In genomic region chr5:68299105-68299504, GRCh38 we compare ENCODE assay signal across 17 cellular contexts.
DNase-seq lines count a peak whose midpoint lies in the region; ATAC-seq and TF ChIP-seq lines count a peak whose summit lies in the region.
"Had no signal": no experiment of that assay in that cellular context is flagged by ENCODE, and none has a peak within 500 bp of the region (broad histone marks: within the 10 kb centered on the region; RNA-seq: fewer than 3 reads in every experiment).

No MANE protein-coding gene starts in this region.

- H3K27ac Mint-ChIP-seq in MCF 10A (ENCODE audit: low read depth, unreplicated experiment) = peak overlapping the region; percentile 5
- H3K27ac Mint-ChIP-seq in central memory CD8-positive, alpha-beta T cell (ENCODE audit: low read depth) = peak overlapping the region; percentile 55
- peak overlapping the region; percentile 13 to 74 (median 52) for H3K27ac Mint-ChIP-seq in nephron

- BruUV-seq in MCF 10A (replicated peaks; lab: Mats Ljungman, UMichigan) = no TSS peak

- H3K4me1 Mint-ChIP-seq in MCF 10A (ENCODE audit: insufficient read depth, unreplicated experiment) = peaks cover 27% of the 10 kb centered on the region
- peaks cover 56% of the 10 kb centered on the region for H3K4me1 Mint-ChIP-seq in central memory CD8-positive, alpha-beta T cell
- H3K4me1 Mint-ChIP-seq in nephron = peaks cover 48% of the 10 kb centered on the region

- no peak for ATAC-seq in central memory CD8-positive, alpha-beta T cell (replicated peaks; ENCODE audit: extremely low read depth, poor library complexity, severe bottlenecking)
- ATAC-seq in GM21515 (IDR thresholded peaks at IDR 0.05; ENCODE audit: unreplicated experiment) = no peak
- ATAC-seq: A549 had no signal

- POLR2A ChIA-PET in MCF 10A (lab: Yijun Ruan, JAX) = interaction anchor here (0.6 to 4.1 kb wide), 6 partner anchors 10 to 1053 kb away, joined by 3 to 16 read pairs (median 6); no protein-coding TSS in a partner anchor

- peaks cover 0 to 5% of the 10 kb centered on the region in 2 donors for H3K4me1 ChIP-seq in breast epithelium
- H3K4me1 ChIP-seq: A549 had no signal

- no peaks in the 10 kb centered on the region for H3K27me3 ChIP-seq in breast epithelium

- H3K36me3 Mint-ChIP-seq in MCF 10A (ENCODE audit: insufficient read depth, unreplicated experiment) (peaks cover 100% of the 10 kb centered on the region), nephron (ENCODE audit: low read depth) (peaks cover 77% of the 10 kb centered on the region)
- H3K36me3 Mint-ChIP-seq in central memory CD8-positive, alpha-beta T cell (ENCODE audit: insufficient read depth) = peaks cover 67% of the 10 kb centered on the region

- H3K27ac ChIP-seq in breast epithelium = peak overlapping the region in 1 of 2 donors; percentile 36
- H3K27ac ChIP-seq: A549, C4-2B had no signal

- intact Hi-C loops in MCF 10A (cut with micrococcal nuclease) = no loop called here
- intact Hi-C loops in breast epithelium (cut with DNase I; ENCODE audit: low total_unique reads) = no loop called here
- intact Hi-C loops in head of caudate nucleus (cut with DNase I) = no loop called here

- no peak overlapping the region for H3K4me3 Mint-ChIP-seq in MCF 10A (ENCODE audit: unreplicated experiment)
- H3K4me3 Mint-ChIP-seq in central memory CD8-positive, alpha-beta T cell = no peak overlapping the region
- H3K4me3 Mint-ChIP-seq in nephron = no peak overlapping the region

- H3K36me3 ChIP-seq in breast epithelium = no peaks in the 10 kb centered on the region

- no peak for DNase-seq in MCF 10A (ENCODE audit: unreplicated experiment)
- DNase-seq in breast epithelium (ENCODE audit: low spot score in 2 of 2) = no peak
- no peak for DNase-seq in central memory CD8-positive, alpha-beta T cell (ENCODE audit: low spot score in 2 of 2)
- no peak for DNase-seq in head of caudate nucleus
- no peak for DNase-seq in NCI-H2081 (lab: John Stamatoyannopoulos, UW)
- DNase-seq: COR-L47, H7, NCI-H1930, NCI-H2171 treated with DMSO at 0.1 percent for 48 hours, NCI-H446 treated with DMSO at 0.1 percent for 48 hours, NCI-H748 treated with DMSO at 0.1 percent for 48 hours, RPMI8226, SIG-M5 had no signal

- H3K27me3 Mint-ChIP-seq in MCF 10A (ENCODE audit: insufficient read depth, unreplicated experiment) (no peaks in the 10 kb centered on the region), nephron (ENCODE audit: low read depth) (no peaks in the 10 kb centered on the region)
- no peaks in the 10 kb centered on the region for H3K27me3 Mint-ChIP-seq in central memory CD8-positive, alpha-beta T cell

- CTCF ChIA-PET in MCF 10A (lab: Yijun Ruan, JAX) = interaction anchor here (0.7 to 5.9 kb wide), 4 partner anchors 12 to 173 kb away, joined by 5 to 33 read pairs (median 6); no protein-coding TSS in a partner anchor

- no peaks in the 10 kb centered on the region for H3K9me3 Mint-ChIP-seq in MCF 10A (ENCODE audit: unreplicated experiment)
- H3K9me3 Mint-ChIP-seq in central memory CD8-positive, alpha-beta T cell = no peaks in the 10 kb centered on the region
- H3K9me3 Mint-ChIP-seq in nephron = no peaks in the 10 kb centered on the region

- TF ChIP-seq CTCF in MCF 10A (IDR thresholded peaks at IDR 0.05; ENCODE audit: unreplicated experiment) = no peak
- no peak for TF ChIP-seq CTCF in breast epithelium (IDR thresholded peaks at IDR 0.05)
- TF ChIP-seq CTCF in nephron (IDR thresholded peaks at IDR 0.05; ENCODE audit: unreplicated experiment in 3 of 3) = no peak

- no peak overlapping the region for H3K4me3 ChIP-seq in breast epithelium
- H3K4me3 ChIP-seq: A549 had no signal

- no peak for TF ChIP-seq POLR2A in breast epithelium (IDR thresholded peaks at IDR 0.05)

- no peaks in the 10 kb centered on the region for H3K9me3 ChIP-seq in breast epithelium
- H3K9me3 ChIP-seq: A549 had no signal

Comparison
In these comparisons a context has a peak if more than half of its experiments do, and no peak if none do; other contexts are left out.
1. H3K27ac Mint-ChIP-seq: peak in every context shown above with its lines; median percentile 55 in central memory CD8-positive, alpha-beta T cell; 52 in nephron; 5 in MCF 10A.